Comparison of ENCODE assay signal across 29 cellular contexts in the genomic region with DNA sequence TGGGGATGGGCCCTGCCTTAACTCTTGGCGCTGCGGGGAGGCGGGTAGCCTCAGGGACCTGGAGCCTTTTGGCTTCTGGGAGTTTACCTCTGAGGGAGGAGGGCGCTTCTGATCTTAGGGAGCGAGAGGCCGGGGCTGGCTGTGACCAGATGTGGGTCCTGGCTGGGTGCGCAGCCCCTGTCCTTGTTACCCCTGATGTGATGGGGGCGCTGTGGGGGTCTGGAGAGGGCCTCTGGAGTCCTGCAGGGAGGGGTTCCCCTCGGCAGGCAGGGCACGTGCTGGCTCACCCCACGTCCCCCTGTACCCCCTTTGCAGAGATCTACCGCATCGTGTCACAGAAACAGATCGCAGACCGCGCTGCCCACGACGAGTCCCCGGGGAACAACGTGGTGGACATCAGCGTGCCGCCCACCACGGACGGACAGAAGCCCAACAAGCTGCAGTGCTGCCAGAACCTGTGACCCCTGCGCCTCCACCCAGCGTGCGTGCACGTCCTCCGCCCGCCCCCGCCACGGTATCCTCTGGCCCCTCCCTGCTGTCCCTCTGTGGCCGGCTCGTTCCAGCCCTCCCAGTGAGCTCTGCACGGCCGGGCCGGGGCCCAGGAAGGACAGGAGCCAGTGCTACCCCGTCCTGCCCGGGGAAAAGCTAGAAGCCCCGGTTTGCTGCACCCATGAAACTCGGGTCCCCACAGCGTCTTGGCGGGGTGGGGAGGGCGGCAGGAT. TPM values are rescaled to one million over a fixed set of nuclear protein-coding genes. Genes with fewer than 3 reads are reported as not detected.
"Had no signal": no experiment of that assay in that cellular context is flagged by ENCODE, and none has a peak within 500 bp of the region (broad histone marks: within the 10 kb centered on the region; RNA-seq: fewer than 3 reads in every experiment).

No MANE protein-coding gene starts in this region.

- H3K27ac ChIP-seq: adrenal gland, SJCRH30 had no signal

- H3K27me3 Mint-ChIP-seq: activated B cell treated with CpG ODN at 0.5 μM for 24 hours; activated CD4-positive, alpha-beta memory T cell treated with anti-CD3 and anti-CD28 coated beads for 36 hours; activated CD4-positive, alpha-beta T cell treated with anti-CD3 and anti-CD28 coated beads, Interleukin-2, amount 10 ng/mL, durations not matched to agents 24 days and 14 days; activated naive CD4-positive, alpha-beta T cell treated with anti-CD3 and anti-CD28 coated beads, Interleukin-2, amount 10 ng/mL, durations not matched to agents 7 days and 5 days; activated naive CD8-positive, alpha-beta T cell treated with anti-CD3 and anti-CD28 coated beads, Interleukin-2, amount 10 ng/mL, durations not matched to agents 7 days and 5 days had no signal

- H3K27ac Mint-ChIP-seq: activated B cell treated with CpG ODN at 0.5 μM for 24 hours; activated CD4-positive, alpha-beta memory T cell treated with anti-CD3 and anti-CD28 coated beads for 36 hours; activated CD4-positive, alpha-beta T cell treated with anti-CD3 and anti-CD28 coated beads, Interleukin-2, amount 10 ng/mL, durations not matched to agents 24 days and 14 days; activated naive CD4-positive, alpha-beta T cell treated with anti-CD3 and anti-CD28 coated beads, Interleukin-2, amount 10 ng/mL, durations not matched to agents 7 days and 5 days; activated naive CD8-positive, alpha-beta T cell treated with anti-CD3 and anti-CD28 coated beads, Interleukin-2, amount 10 ng/mL, durations not matched to agents 7 days and 5 days; activated T-helper 2 cell treated with anti-CD3 and anti-CD28 coated beads, Interferon-gamma antibody, Interleukin-2, Interleukin-4, amounts not matched to agents 10 μg/mL and 5 μg/mL and 100 μg/mL, durations not matched to agents 14 hours and 24 hours and 36 hours had no signal

- H3K9me3 Mint-ChIP-seq: activated B cell treated with CpG ODN at 0.5 μM for 24 hours; activated CD4-positive, alpha-beta memory T cell treated with anti-CD3 and anti-CD28 coated beads for 36 hours; activated CD4-positive, alpha-beta T cell treated with anti-CD3 and anti-CD28 coated beads, Interleukin-2, amount 10 ng/mL, durations not matched to agents 24 days and 14 days; activated naive CD4-positive, alpha-beta T cell treated with anti-CD3 and anti-CD28 coated beads, Interleukin-2, amount 10 ng/mL, durations not matched to agents 7 days and 5 days; activated naive CD8-positive, alpha-beta T cell treated with anti-CD3 and anti-CD28 coated beads, Interleukin-2, amount 10 ng/mL, durations not matched to agents 7 days and 5 days; activated T-cell treated with anti-CD3 and anti-CD28 coated beads, Interleukin-2, amount 50 U/mL, for 4 hours; activated T-helper 2 cell treated with anti-CD3 and anti-CD28 coated beads, Interferon-gamma antibody, Interleukin-2, Interleukin-4, amounts not matched to agents 10 μg/mL and 5 μg/mL and 100 μg/mL, durations not matched to agents 14 hours and 24 hours and 36 hours had no signal

- H3K4me1 Mint-ChIP-seq: activated CD4-positive, alpha-beta T cell treated with anti-CD3 and anti-CD28 coated beads, Interleukin-2, amount 10 ng/mL, durations not matched to agents 24 days and 14 days; activated naive CD4-positive, alpha-beta T cell treated with anti-CD3 and anti-CD28 coated beads, Interleukin-2, amount 10 ng/mL, durations not matched to agents 7 days and 5 days; activated naive CD8-positive, alpha-beta T cell treated with anti-CD3 and anti-CD28 coated beads, Interleukin-2, amount 10 ng/mL, durations not matched to agents 7 days and 5 days had no signal

- H3K4me3 ChIP-seq: adrenal gland, SJCRH30 had no signal

- ATAC-seq: activated T-cell treated with anti-CD3 and anti-CD28 coated beads, Interleukin-2, amount 50 U/mL, for 4 hours had no signal

- DNase-seq: activated B cell treated with CpG ODN at 0.5 μM for 24 hours; activated CD4-positive, alpha-beta memory T cell treated with anti-CD3 and anti-CD28 coated beads for 36 hours; activated CD4-positive, alpha-beta T cell treated with anti-CD3 and anti-CD28 coated beads for 1 hour; activated CD4-positive, alpha-beta T cell treated with anti-CD3 and anti-CD28 coated beads, Interleukin-2, amount 10 ng/mL, durations not matched to agents 24 days and 14 days; activated CD8-positive, alpha-beta memory T cell treated with anti-CD3 and anti-CD28 coated beads for 24 hours; activated gamma-delta T cell treated with Interleukin-2 at 50 U/mL for 16 hours; activated naive CD4-positive, alpha-beta T cell treated with anti-CD3 and anti-CD28 coated beads, Interleukin-2, amount 10 ng/mL, durations not matched to agents 7 days and 5 days; activated naive CD8-positive, alpha-beta T cell treated with anti-CD3 and anti-CD28 coated beads, Interleukin-2, amount 10 ng/mL, durations not matched to agents 7 days and 5 days; activated T-cell treated with anti-CD3 and anti-CD28 coated beads, Interleukin-2, amount 50 U/mL, for 4 hours; anterior cingulate cortex; caudate nucleus; Karpas-422; MM.1S; NCI-H1105 treated with DMSO at 0.1 percent for 48 hours; NCI-H146; NCI-H1930; NCI-H2171; NCI-H226; NCI-H526; NCI-H82; Right ventricle myocardium superior; RPMI8226; SJCRH30; T-helper 2 cell; T1000 had no signal

- H3K4me3 Mint-ChIP-seq: activated B cell treated with CpG ODN at 0.5 μM for 24 hours; activated CD4-positive, alpha-beta memory T cell treated with anti-CD3 and anti-CD28 coated beads for 36 hours; activated CD4-positive, alpha-beta T cell treated with anti-CD3 and anti-CD28 coated beads, Interleukin-2, amount 10 ng/mL, durations not matched to agents 24 days and 14 days; activated naive CD4-positive, alpha-beta T cell treated with anti-CD3 and anti-CD28 coated beads, Interleukin-2, amount 10 ng/mL, durations not matched to agents 7 days and 5 days; activated naive CD8-positive, alpha-beta T cell treated with anti-CD3 and anti-CD28 coated beads, Interleukin-2, amount 10 ng/mL, durations not matched to agents 7 days and 5 days; activated T-cell treated with anti-CD3 and anti-CD28 coated beads, Interleukin-2, amount 50 U/mL, for 4 hours had no signal

- H3K9me3 ChIP-seq: adrenal gland, breast epithelium, SJCRH30 had no signal

- H3K27me3 ChIP-seq: adrenal gland, breast epithelium, SJCRH30 had no signal

- H3K36me3 ChIP-seq: breast epithelium had no signal

RNA-seq across cellular contexts. Expression of a gene that starts 39.3 kb away (rescaled TPM):
- total RNA-seq: activated B cell treated with CpG ODN at 0.5 μM for 24 hours, OCI-LY7 had no signal
